ENCODE assay signal across 10 cellular contexts in the genomic region with DNA sequence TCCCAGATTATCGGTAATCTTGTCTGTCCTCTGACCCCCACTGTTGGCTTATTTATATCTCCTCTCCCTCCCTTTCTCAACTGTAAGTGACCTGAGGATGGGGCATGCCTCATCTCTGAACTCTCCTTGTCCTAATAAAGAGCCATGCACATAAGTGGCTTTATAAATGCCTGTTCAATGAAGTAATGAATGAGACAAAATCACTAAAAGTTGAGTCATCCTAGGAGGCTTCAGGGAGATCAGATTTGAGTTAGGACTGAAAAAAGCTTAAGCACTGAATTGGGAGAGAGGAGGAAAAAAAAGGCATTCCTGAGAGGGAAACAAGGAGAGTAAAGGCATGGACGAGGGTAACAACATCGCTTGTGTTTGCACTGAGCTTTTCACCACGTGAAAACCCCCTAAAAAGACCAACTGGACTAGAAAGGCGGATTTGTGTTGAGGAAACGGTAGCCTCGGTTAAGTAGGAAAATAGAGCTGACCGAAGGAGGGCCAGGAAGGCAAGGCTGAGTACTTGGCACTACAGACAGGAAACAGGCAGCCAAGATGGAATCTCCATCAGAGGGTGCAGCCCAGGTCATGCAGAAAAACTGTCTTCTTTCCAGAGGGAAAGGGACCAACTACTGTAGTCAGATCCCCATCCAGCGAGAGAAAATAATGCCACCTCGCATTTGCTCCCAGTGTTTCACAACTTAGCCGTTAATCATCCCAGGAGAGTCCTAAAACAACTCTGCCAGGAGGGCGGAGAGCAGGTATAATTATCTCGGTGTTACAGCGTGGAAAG.
DNase-seq lines count a peak whose midpoint lies in the region; FAIRE-seq and TF ChIP-seq lines count a peak whose summit lies in the region.
"Had no signal": no experiment of that assay in that cellular context is flagged by ENCODE, and none has a peak within 500 bp of the region (broad histone marks: within the 10 kb centered on the region; RNA-seq: fewer than 3 reads in every experiment).

No MANE protein-coding gene starts in this region.

- TF ChIP-seq EP300 in stomach (IDR thresholded peaks at IDR 0.05) = no peak

- H3K27me3 Mint-ChIP-seq in HFFc6 (ENCODE audit: insufficient read depth) = no peaks in the 10 kb centered on the region; the same call in 1 of the 2 replicates

- peaks cover 88% of the 10 kb centered on the region for H3K4me1 Mint-ChIP-seq in HFFc6 (ENCODE audit: low read depth)

- peak overlapping the region; percentile 80 for H3K4me3 Mint-ChIP-seq in HFFc6

- 68 to 78% (median 70%) methylated on average over 14 of the region's 14 CpGs for WGBS in stomach, 5 donors

- no peak for TF ChIP-seq POLR2A in stomach (IDR thresholded peaks at IDR 0.05)

- peak overlapping the region; percentile 65 for H3K27ac ChIP-seq in angular gyrus (ENCODE audit: low read depth, low read length)
- peak overlapping the region in 4 of 5 donors; percentile 52 to 75 (median 73) for H3K27ac ChIP-seq in stomach
- H3K27ac ChIP-seq: KMS-11 had no signal

- H3K27me3 ChIP-seq in stomach = no peaks in the 10 kb centered on the region

- DNase-seq in HFFc6 (peak; percentile 95), hepatic stellate cell (ENCODE audit: low spot score) (peak; percentile 62), stomach (no peak), mesenteric fat pad (ENCODE audit: low spot score) (no peak), frontal cortex (ENCODE audit: low spot score in 2 of 2) (no peak), 8988T (no peak)
- DNase-seq in activated effector memory CD4-positive, alpha-beta T cell treated with Interleukin-2 at 50 U/mL for 16 hours = no peak
- DNase-seq: activated CD8-positive, alpha-beta memory T cell treated with anti-CD3 and anti-CD28 coated beads for 24 hours had no signal

- H3K4me1 ChIP-seq in stomach = peaks cover 22 to 72% (median 36%) of the 10 kb centered on the region in 4 donors

- H3K4me3 ChIP-seq in stomach = no peak overlapping the region

- FAIRE-seq in frontal cortex (lab: Jason Lieb, UNC) = no peak

- H3K9me3 ChIP-seq in stomach = no peaks in the 10 kb centered on the region

- H3K9me3 Mint-ChIP-seq in HFFc6 = no peaks in the 10 kb centered on the region; the same call in 1 of the 2 replicates

- no peak for TF ChIP-seq CTCF in HFFc6 (IDR thresholded peaks at IDR 0.05)
- no peak for TF ChIP-seq CTCF in stomach (IDR thresholded peaks at IDR 0.05)

- peak overlapping the region; percentile 99 for H3K27ac Mint-ChIP-seq in HFFc6

- peaks cover 5% of the 10 kb centered on the region; the same call in 1 of the 2 replicates for H3K36me3 Mint-ChIP-seq in HFFc6 (ENCODE audit: low read depth)

- intact Hi-C loops in stomach (cut with DNase I; ENCODE audit: low total_unique reads) = no loop called here

- no peaks in the 10 kb centered on the region for H3K36me3 ChIP-seq in stomach

Comparison
In these comparisons a context has a peak if more than half of its experiments do, and no peak if none do; other contexts are left out.
1. DNase-seq: peak in HFFc6 (single experiment) and hepatic stellate cell (single experiment); none in stomach (single experiment), activated effector memory CD4-positive, alpha-beta T cell treated with Interleukin-2 at 50 U/mL for 16 hours (single experiment), mesenteric fat pad (single experiment), frontal cortex (0 of 2) and 8988T (single experiment).